In genomic region chr14:94173471-94173884, GRCh38 we compare ENCODE assay signal across 8 cellular contexts. TPM values are rescaled to one million over a fixed set of nuclear protein-coding genes. Genes with fewer than 3 reads are reported as not detected.
DNase-seq lines count a peak whose midpoint lies in the region; ATAC-seq, FAIRE-seq and TF ChIP-seq lines count a peak whose summit lies in the region.

No MANE protein-coding gene starts in this region.

- peaks cover 27% of the 10 kb centered on the region for H3K4me1 Mint-ChIP-seq in GM23338
- peaks cover 26% of the 10 kb centered on the region for H3K4me1 Mint-ChIP-seq in activated T-cell treated with anti-CD3 and anti-CD28 coated beads, Interleukin-2, amount 50 U/mL, for 4 hours (ENCODE audit: low read depth)

- intact Hi-C loops in A673 (cut with micrococcal nuclease; ENCODE audit: unreplicated experiment), result no loop called here
- intact Hi-C loops in right cardiac atrium (cut with DNase I), result loop anchor here in 1 of 4 donors (5.0 kb wide), 1 partner anchor 36 kb away; no protein-coding TSS in a partner anchor

- CTCF ChIA-PET in A673 (lab: Charles Lee), result interaction anchor here (1.1 kb wide), 1 partner anchor 41 kb away, joined by 3 read pairs; no protein-coding TSS in a partner anchor

- H4K20me1 ChIP-seq in GM23338 (replicated peaks; ENCODE audit: insufficient read depth), result no peaks in the 10 kb centered on the region

- peaks cover 3% of the 10 kb centered on the region; the same call in 1 of the 3 replicates for H3K36me3 Mint-ChIP-seq in GM23338 (ENCODE audit: low read depth)
- no peaks in the 10 kb centered on the region for H3K36me3 Mint-ChIP-seq in activated T-cell treated with anti-CD3 and anti-CD28 coated beads, Interleukin-2, amount 50 U/mL, for 4 hours (ENCODE audit: insufficient read depth)

- WGBS in right cardiac atrium, result under 1% methylated on average over 20 of the region's 20 CpGs
- 1 to 2% (median 1%) methylated on average over 20 of the region's 20 CpGs for WGBS in small intestine, 3 donors

- peak; percentile 9 for ATAC-seq in GM23338
- ATAC-seq in activated T-cell treated with anti-CD3 and anti-CD28 coated beads, Interleukin-2, amount 50 U/mL, for 4 hours, result no peak
- ATAC-seq in right cardiac atrium, result no peak
- no peak for ATAC-seq in GM18502 (IDR thresholded peaks at IDR 0.05; ENCODE audit: poor library complexity, unreplicated experiment)

- peak overlapping the region; percentile 84 for H3K4me3 Mint-ChIP-seq in GM23338
- H3K4me3 Mint-ChIP-seq in activated T-cell treated with anti-CD3 and anti-CD28 coated beads, Interleukin-2, amount 50 U/mL, for 4 hours, result peak overlapping the region; percentile 79

- no peak for FAIRE-seq in small intestine (lab: Jason Lieb, UNC)
- FAIRE-seq in HTR-8/SVneo (lab: Jason Lieb, UNC), result no peak

- no peaks in the 10 kb centered on the region for H3K36me3 ChIP-seq in A673 (ENCODE audit: insufficient read depth, low read length, poor library complexity, severe bottlenecking)
- H3K36me3 ChIP-seq in GM23338 (ENCODE audit: insufficient read depth), result no peaks in the 10 kb centered on the region
- no peaks in the 10 kb centered on the region for H3K36me3 ChIP-seq in small intestine (ENCODE audit: control insufficient read depth in 2 of 2, insufficient read depth in 2 of 2, low read length in 2 of 2)

- H3F3A ChIP-seq in GM23338 (replicated peaks; ENCODE audit: low read depth), result peaks cover 4% of the 10 kb centered on the region; the same call in 1 of the 2 replicates

- H3K4me2 ChIP-seq in GM23338, result peak overlapping the region; percentile 89

- no peaks in the 10 kb centered on the region; the same call in 2 of the 3 replicates for H3K9me3 Mint-ChIP-seq in GM23338
- no peaks in the 10 kb centered on the region for H3K9me3 Mint-ChIP-seq in activated T-cell treated with anti-CD3 and anti-CD28 coated beads, Interleukin-2, amount 50 U/mL, for 4 hours

- H3K4me1 ChIP-seq in A673 (ENCODE audit: insufficient read depth, low read length, poor library complexity, severe bottlenecking), result peaks cover 5% of the 10 kb centered on the region
- H3K4me1 ChIP-seq in GM23338 (ENCODE audit: insufficient read depth), result peaks cover 17% of the 10 kb centered on the region
- peaks cover 2% of the 10 kb centered on the region for H3K4me1 ChIP-seq in right cardiac atrium (ENCODE audit: control insufficient read depth, insufficient read depth, low read length)
- no peaks in the 10 kb centered on the region for H3K4me1 ChIP-seq in small intestine (ENCODE audit: control insufficient read depth in 2 of 2, insufficient read depth in 1 of 2, low read depth in 1 of 2, low read length in 1 of 2)

- peak overlapping the region; percentile 60 for H3K27ac Mint-ChIP-seq in GM23338

- H3K79me2 ChIP-seq in GM23338 (replicated peaks; ENCODE audit: insufficient read depth), result no peaks in the 10 kb centered on the region; the same call in 1 of the 2 replicates

- DNase-seq in A673 (ENCODE audit: low spot score) (peak; percentile 3), GM23338 (ENCODE audit: low spot score) (peak; percentile 40), right cardiac atrium (no peak), small intestine (no peak), AML-193 (lab: John Stamatoyannopoulos, UW) (no peak), HTR-8/SVneo (ENCODE audit: insufficient read length, low spot score) (no peak)
- DNase-seq in activated T-cell treated with anti-CD3 and anti-CD28 coated beads, Interleukin-2, amount 50 U/mL, for 4 hours, result no peak

- H3K4me3 ChIP-seq in A673 (ENCODE audit: low read depth, low read length, poor library complexity, severe bottlenecking) (peak overlapping the region; percentile 53), GM23338 (peak overlapping the region; percentile 94), right cardiac atrium (ENCODE audit: low read length) (peak overlapping the region; percentile 84), small intestine (ENCODE audit: low read depth in 1 of 2, low read length in 2 of 2) (peak overlapping the region; percentile 4 to 63)

- POLR2A ChIA-PET in A673 (lab: Charles Lee; ENCODE audit: low non-redundant PET), result interaction anchor here (0.6 kb wide), 1 partner anchor 51 kb away, joined by 3 read pairs; no protein-coding TSS in a partner anchor

- H3K9me3 ChIP-seq in A673 (ENCODE audit: low read depth, low read length, poor library complexity, severe bottlenecking), result no peaks in the 10 kb centered on the region
- H3K9me3 ChIP-seq in right cardiac atrium (ENCODE audit: control insufficient read depth, low read length), result no peaks in the 10 kb centered on the region
- H3K9me3 ChIP-seq in small intestine (ENCODE audit: control insufficient read depth, low read depth), result no peaks in the 10 kb centered on the region

- H3K27me3 Mint-ChIP-seq in GM23338 (ENCODE audit: insufficient read depth, low read depth, poor library complexity), result peaks cover 9% of the 10 kb centered on the region
- H3K27me3 Mint-ChIP-seq in activated T-cell treated with anti-CD3 and anti-CD28 coated beads, Interleukin-2, amount 50 U/mL, for 4 hours (ENCODE audit: low read depth), result peaks cover 13% of the 10 kb centered on the region

- no peaks in the 10 kb centered on the region for H3K9me2 ChIP-seq in GM23338 (ENCODE audit: insufficient read depth)

- no peak for TF ChIP-seq CTCF in A673 (conservative IDR thresholded peaks at IDR 0.05; ENCODE audit: low read depth, low read length)
- TF ChIP-seq CTCF in GM23338 (conservative IDR thresholded peaks at IDR 0.05; ENCODE audit: low read depth in 2 of 2), result no peak

- no peak overlapping the region for H3K27ac ChIP-seq in A673 (ENCODE audit: low read depth, low read length, poor library complexity, severe bottlenecking)
- peak overlapping the region; percentile 87 for H3K27ac ChIP-seq in GM23338 (ENCODE audit: low read depth)
- H3K27ac ChIP-seq in right cardiac atrium (ENCODE audit: low read length), result peak overlapping the region; percentile 14
- H3K27ac ChIP-seq in small intestine (ENCODE audit: low read depth in 1 of 2, low read length in 1 of 2), result no peak overlapping the region

- H2AFZ ChIP-seq in GM23338, result peak overlapping the region; percentile 99

- H3K27me3 ChIP-seq in A673 (replicated peaks; ENCODE audit: insufficient read depth, low read depth, low read length, poor library complexity), result peaks cover 55% of the 10 kb centered on the region
- peaks cover 37% of the 10 kb centered on the region for H3K27me3 ChIP-seq in GM23338 (ENCODE audit: insufficient read depth)
- no peaks in the 10 kb centered on the region for H3K27me3 ChIP-seq in right cardiac atrium (ENCODE audit: control insufficient read depth, insufficient read depth)
- peaks cover 0 to 8% of the 10 kb centered on the region in 2 donors for H3K27me3 ChIP-seq in small intestine (ENCODE audit: control insufficient read depth in 2 of 2, insufficient read depth in 2 of 2, low read length in 2 of 2)

- BruUV-seq in A673 (replicated peaks; lab: Mats Ljungman, UMichigan), result no TSS peak

TF ChIP-seq in GM23338, 12 proteins besides CTCF, POLR2A, EP300 and RAD21 (continues in another document):
- no peak for TF ChIP-seq NANOG (IDR thresholded peaks at IDR 0.05; ENCODE audit: borderline replicate concordance)

RNA-seq across cellular contexts. Expression of gene PPP4R4, which starts 0.6 kb away (rescaled TPM):
- total RNA-seq in A673 (2021) (0.88 and 1.2 TPM in 2 replicates), right cardiac atrium (under 1 TPM; 0.41 to 0.74 (median 0.48) TPM)
- 11.1 and 20.9 TPM in 2 replicates for total RNA-seq in GM23338 (2014; rRNA removed; shearing (Covaris generic))
- polyA plus RNA-seq in GM23338 (2016; fragmentation: Nextera tagmentation; extraction: Ambion mirVana) (2.5 and 3.0 TPM in 2 replicates), right cardiac atrium (0.27 TPM), small intestine (under 1 TPM in 1 of 3 donors, not detected in 2; 0.03 TPM)
- 1 to 10 TPM; 2.0 to 4.2 (median 2.8) TPM for total RNA-seq in activated T-cell treated with anti-CD3 and anti-CD28 coated beads, Interleukin-2, amount 50 U/mL, for 4 hours

RNA-seq across cellular contexts. Expression of gene IFI27L2, which starts 44.1 kb away (rescaled TPM):
- total RNA-seq in A673 (2021), result 12.4 and 13.4 TPM in 2 replicates
- total RNA-seq in GM23338 (2014; rRNA removed; shearing (Covaris generic)), result 16.8 and 23.4 TPM in 2 replicates
- polyA plus RNA-seq in GM23338 (2016; fragmentation: Nextera tagmentation; extraction: Ambion mirVana), result 38.5 and 49.9 TPM in 2 replicates
- total RNA-seq in activated T-cell treated with anti-CD3 and anti-CD28 coated beads, Interleukin-2, amount 50 U/mL, for 4 hours, result 10 to 100 TPM; 19.3 to 26.4 (median 23.6) TPM
- 10 to 100 TPM; 63.3 to 88.4 (median 65.5) TPM for total RNA-seq in right cardiac atrium
- 104 TPM for polyA plus RNA-seq in right cardiac atrium
- 10 to 100 TPM; 23.0 to 96.7 (median 83.8) TPM for polyA plus RNA-seq in small intestine

Comparison
In these comparisons a context has a peak if more than half of its experiments do, and no peak if none do; other contexts are left out.
1. DNase-seq: peak in A673 (single experiment) and GM23338 (single experiment); none in activated T-cell treated with anti-CD3 and anti-CD28 coated beads, Interleukin-2, amount 50 U/mL, for 4 hours (single experiment), right cardiac atrium (0 of 3), small intestine (single experiment), AML-193 (0 of 2) and HTR-8/SVneo (single experiment).
2. H3K27ac ChIP-seq: peak in GM23338 (single experiment) and right cardiac atrium (single experiment); none in A673 (single experiment) and small intestine (0 of 2).
3. H3K4me3 ChIP-seq: peak in every context shown above with its lines; median percentile 94 in GM23338; 84 in right cardiac atrium; 53 in A673; 34 in small intestine.